Comparison of ENCODE assay signal across 10 cellular contexts in the genomic region with DNA sequence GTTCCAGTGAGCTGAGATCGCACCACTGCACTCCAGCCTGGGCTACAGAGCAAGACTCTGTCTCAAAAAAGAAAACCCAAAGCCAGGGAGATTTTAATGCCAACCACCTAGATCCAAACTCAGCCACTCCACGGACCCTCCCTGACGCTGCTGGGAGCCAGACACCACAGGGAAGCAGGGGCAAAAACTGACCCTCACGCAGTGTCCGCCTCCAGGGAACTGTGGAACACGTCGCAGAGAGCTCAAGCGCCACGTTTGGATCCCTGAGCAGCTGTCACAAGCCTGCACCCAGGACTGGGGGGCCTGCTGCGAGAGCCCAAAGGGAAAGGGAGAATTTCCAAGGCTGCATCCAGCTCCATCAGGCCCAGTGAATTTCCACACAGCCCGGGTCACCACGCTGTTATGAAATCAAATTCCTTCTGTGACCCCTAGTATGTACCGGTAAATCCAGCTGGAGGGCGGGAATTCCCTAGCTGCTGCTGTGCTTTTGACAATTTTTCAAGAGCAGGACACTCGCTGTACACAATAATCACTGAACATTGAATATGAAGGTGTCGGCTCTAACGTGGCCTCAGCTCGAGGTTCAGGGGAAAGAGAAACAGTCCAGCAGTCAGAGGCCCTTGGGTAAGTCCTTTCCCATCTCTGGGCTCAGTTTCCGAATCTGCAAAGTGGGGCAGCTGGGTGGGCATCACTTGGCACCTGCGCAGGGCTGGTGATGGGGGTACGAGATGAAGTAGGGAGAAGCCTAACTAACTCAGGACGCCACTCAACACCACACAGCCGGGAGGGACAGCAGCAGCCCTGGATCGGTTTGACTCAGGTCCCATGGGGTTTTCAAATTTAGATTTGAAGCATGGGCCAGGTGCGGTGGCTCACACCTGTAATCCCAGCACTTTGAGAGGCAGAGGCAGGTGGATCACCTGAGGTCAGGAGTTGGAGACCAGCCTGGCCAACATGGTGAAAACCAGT. TPM values are rescaled to one million over a fixed set of nuclear protein-coding genes. Genes with fewer than 3 reads are reported as not detected.
DNase-seq lines count a peak whose midpoint lies in the region; ATAC-seq and TF ChIP-seq lines count a peak whose summit lies in the region.
"Had no signal": no experiment of that assay in that cellular context is flagged by ENCODE, and none has a peak within 500 bp of the region (broad histone marks: within the 10 kb centered on the region; RNA-seq: fewer than 3 reads in every experiment).

No MANE protein-coding gene starts in this region.

- H3K9ac ChIP-seq in IMR-90 (ENCODE audit: low read depth, low read length) = no peak overlapping the region; the same call in 1 of the 2 replicates

- no peak overlapping the region for H2BK20ac ChIP-seq in IMR-90 (ENCODE audit: low read depth, low read length)

- H3K9me1 ChIP-seq in IMR-90 (ENCODE audit: insufficient read depth, low read length) = peaks cover 19% of the 10 kb centered on the region

- H4K20me1 ChIP-seq in IMR-90 (ENCODE audit: insufficient read depth, low read length) = peaks cover 82% of the 10 kb centered on the region

- peak; percentile 62 for ATAC-seq in IMR-90 (ENCODE audit: low read depth)
- ATAC-seq in GM18505 (IDR thresholded peaks at IDR 0.05; ENCODE audit: unreplicated experiment) = no peak
- no peak for ATAC-seq in GM21390 (IDR thresholded peaks at IDR 0.05; ENCODE audit: unreplicated experiment)

- TF ChIP-seq POLR2A in IMR-90 (IDR thresholded peaks at IDR 0.05; ENCODE audit: low read depth, low read length) (no peak), GM18505 (IDR thresholded peaks at IDR 0.05; ENCODE audit: borderline replicate concordance, extremely low read depth, insufficient read depth, insufficient read length) (no peak)

- 39% methylated on average over 7 of the region's 25 CpGs; no CpG with 5 or more reads in 1 of the 2 experiments for WGBS in IMR-90 (ENCODE audit: extremely low coverage in 2 of 2, insufficient read length in 1 of 2), 2 experiments

- H3K27ac ChIP-seq in IMR-90 (ENCODE audit: insufficient read depth, low read length) = peak overlapping the region; percentile 69; the same call in 1 of the 2 replicates
- peak overlapping the region; percentile 31 for H3K27ac ChIP-seq in temporal lobe (ENCODE audit: low read depth, low read length)
- H3K27ac ChIP-seq: VCaP had no signal

- no peak for TF ChIP-seq RAD21 in IMR-90 (IDR thresholded peaks at IDR 0.05; ENCODE audit: low read length)

- CTCF ChIA-PET in IMR-90 (lab: Yijun Ruan, JAX) = interaction anchor here (1.2 kb wide), 1 partner anchor 20 kb away, joined by 3 read pairs; no protein-coding TSS in a partner anchor

- no peak overlapping the region for H2BK15ac ChIP-seq in IMR-90 (ENCODE audit: low read depth, low read length)

- peak overlapping the region; percentile 74 for H2AK5ac ChIP-seq in IMR-90 (ENCODE audit: low read depth, low read length)

- dilution Hi-C loops in IMR-90 (cut with HindIII; ENCODE audit: low sequenced_read_pairs, unreplicated experiment) = no loop called here

- no peak overlapping the region; the same call in 1 of the 2 replicates for H4K5ac ChIP-seq in IMR-90 (ENCODE audit: low read depth, low read length)

- H3K4me2 ChIP-seq in IMR-90 (ENCODE audit: low read depth, low read length) = peak overlapping the region; percentile 39; the same call in 1 of the 2 replicates

- DNase-seq in IMR-90 (peak; percentile 79), choroid plexus epithelial cell (ENCODE audit: low read depth) (peak; percentile 91), left kidney (ENCODE audit: low read depth, low spot score) (peak; percentile 5), NCI-H2196 (lab: John Stamatoyannopoulos, UW; ENCODE audit: unreplicated experiment) (no peak), MG63 (no peak)
- DNase-seq: stimulated activated CD8-positive, alpha-beta memory T cell treated with anti-CD3 and anti-CD28 coated beads, Interleukin-4, amount 100 ng/mL, for 48 hours had no signal

- H3K14ac ChIP-seq in IMR-90 (replicated peaks; ENCODE audit: low read depth, low read length) = peak overlapping the region; percentile 59; the same call in 1 of the 2 replicates

- peaks cover 38% of the 10 kb centered on the region for H3K36me3 ChIP-seq in IMR-90 (ENCODE audit: control insufficient read depth, insufficient read depth, low read length)
- peaks cover 50% of the 10 kb centered on the region for H3K36me3 ChIP-seq in MG63

- H3K4me3 ChIP-seq in IMR-90 (ENCODE audit: insufficient read depth, low read depth, low read length) (no peak overlapping the region), choroid plexus epithelial cell (ENCODE audit: low read depth, low read length) (peak overlapping the region; percentile 3), MG63 (no peak overlapping the region)

- H3K9me3 ChIP-seq in IMR-90 (ENCODE audit: control insufficient read depth, insufficient read depth, low read length) (no peaks in the 10 kb centered on the region), MG63 (no peaks in the 10 kb centered on the region)

- no peak overlapping the region for H3K56ac ChIP-seq in IMR-90 (ENCODE audit: extremely low read depth, insufficient read depth, low read length)

- H3K23ac ChIP-seq in IMR-90 (ENCODE audit: low read depth, low read length) = no peak overlapping the region

- peak overlapping the region; percentile 61 for H2BK5ac ChIP-seq in IMR-90 (ENCODE audit: low read depth, low read length, poor library complexity, severe bottlenecking)

- H3K4ac ChIP-seq in IMR-90 (ENCODE audit: low read depth, low read length) = peak overlapping the region; percentile 76

- H2AK9ac ChIP-seq in IMR-90 (replicated peaks; ENCODE audit: low read depth, low read length, poor library complexity) = peak overlapping the region; percentile 93

- in situ Hi-C loops in IMR-90 (cut with MboI; ENCODE audit: low sequenced_read_pairs) = no loop called here

- no peak overlapping the region for H3K18ac ChIP-seq in IMR-90 (ENCODE audit: low read depth, low read length)

- H3K79me1 ChIP-seq in IMR-90 (ENCODE audit: low read depth in 1 of 2, low read length in 2 of 2) = peaks cover 17 to 93% of the 10 kb centered on the region in 2 experiments

- TF ChIP-seq CTCF in IMR-90 (conservative IDR thresholded peaks at IDR 0.05; ENCODE audit: low read depth, low read length) (no peak), choroid plexus epithelial cell (conservative IDR thresholded peaks at IDR 0.05; ENCODE audit: low read depth, low read length) (no peak)

- H2BK120ac ChIP-seq in IMR-90 (ENCODE audit: low read depth, low read length) = no peak overlapping the region

- POLR2A ChIA-PET in IMR-90 (lab: Charles Lee; ENCODE audit: unreplicated experiment) = no interaction called here

- intact Hi-C loops in IMR-90 (cut with micrococcal nuclease) = no loop called here

- no TSS peak for BruUV-seq in IMR-90 (replicated peaks; lab: Mats Ljungman, UMichigan)

- H3K27me3 ChIP-seq in IMR-90 (ENCODE audit: control insufficient read depth, insufficient read depth, low read length) (no peaks in the 10 kb centered on the region), MG63 (no peaks in the 10 kb centered on the region)

- H2AFZ ChIP-seq in IMR-90 (replicated peaks; ENCODE audit: low read length, poor library complexity) = peak overlapping the region; percentile 34

- peaks cover 26% of the 10 kb centered on the region for H3K4me1 ChIP-seq in IMR-90 (ENCODE audit: control insufficient read depth, insufficient read depth, low read length)

- peak overlapping the region in 1 of 2 experiments; percentile 41; a peak in 1 of 4 replicates for H4K8ac ChIP-seq in IMR-90 (ENCODE audit: low read depth in 2 of 2, low read length in 2 of 2)

- H4K91ac ChIP-seq in IMR-90 (ENCODE audit: insufficient read depth, low read depth, low read length) = no peak overlapping the region

TF ChIP-seq in IMR-90, 13 proteins besides CTCF, POLR2A, EP300 and RAD21:
- TF ChIP-seq FOS (IDR thresholded peaks at IDR 0.05; ENCODE audit: low read depth, low read length) (no peak), CEBPB (IDR thresholded peaks at IDR 0.05; ENCODE audit: low read depth, low read length) (peak; percentile 76), RCOR1 (IDR thresholded peaks at IDR 0.05; ENCODE audit: insufficient replicate concordance, low read length) (peak; percentile 86)

RNA-seq across cellular contexts. Expression of a gene that starts 8.6 kb away (rescaled TPM):
- total RNA-seq in IMR-90 (2012; rRNA removed) (96.4 and 138 TPM in 2 replicates), temporal lobe (138 TPM)
- 121 and 150 TPM in 2 replicates for polyA plus RNA-seq in IMR-90 (2012; rRNA removed)
- 89.9 and 241 TPM in 2 replicates for polyA plus RNA-seq in IMR-90 (2012; cell fraction: cytosol; rRNA removed)
- polyA plus RNA-seq in IMR-90 (2012; cell fraction: nucleus; rRNA removed; ENCODE audit: low replicate concordance) = 47.6 and 87.9 TPM in 2 replicates
- 120 and 208 TPM in 2 replicates for total RNA-seq in MG63 (2014; rRNA removed; shearing (Covaris generic); ENCODE audit: low replicate concordance)

RNA-seq across cellular contexts. Expression of a gene that starts 22.0 kb away (rescaled TPM):
- total RNA-seq in IMR-90 (2012; rRNA removed) (not detected in 2 replicates), temporal lobe (not detected)
- not detected in 2 replicates for polyA plus RNA-seq in IMR-90 (2012; rRNA removed)
- polyA plus RNA-seq in IMR-90 (2012; cell fraction: cytosol; rRNA removed) = not detected in 2 replicates
- not detected in 2 replicates for polyA plus RNA-seq in IMR-90 (2012; cell fraction: nucleus; rRNA removed; ENCODE audit: low replicate concordance)
- not detected in 2 replicates for total RNA-seq in MG63 (2014; rRNA removed; shearing (Covaris generic); ENCODE audit: low replicate concordance)

Comparison
In these comparisons a context has a peak if more than half of its experiments do, and no peak if none do; other contexts are left out.
1. DNase-seq: peak in IMR-90 (single experiment), choroid plexus epithelial cell (single experiment) and left kidney (single experiment); none in NCI-H2196 (single experiment) and MG63 (single experiment).